ENCODE assay signal across 1 cellular context in genomic region chr16:3112058-3112880, GRCh38.
TF ChIP-seq lines count a peak whose summit lies in the region.

ZNF205 (plus strand) TSS chr16:3112586; CDS start chr16:3113431, 845 bp downstream.

TF ChIP-seq in K562, 482 proteins besides CTCF, POLR2A, EP300 and RAD21 (continued from another document and continues in another):
- TF ChIP-seq, protein P1, sequence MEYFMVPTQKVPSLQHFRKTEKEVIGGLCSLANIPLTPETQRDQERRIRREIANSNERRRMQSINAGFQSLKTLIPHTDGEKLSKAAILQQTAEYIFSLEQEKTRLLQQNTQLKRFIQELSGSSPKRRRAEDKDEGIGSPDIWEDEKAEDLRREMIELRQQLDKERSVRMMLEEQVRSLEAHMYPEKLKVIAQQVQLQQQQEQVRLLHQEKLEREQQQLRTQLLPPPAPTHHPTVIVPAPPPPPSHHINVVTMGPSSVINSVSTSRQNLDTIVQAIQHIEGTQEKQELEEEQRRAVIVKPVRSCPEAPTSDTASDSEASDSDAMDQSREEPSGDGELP (CRISPR knock-in tag; IDR thresholded peaks at IDR 0.05; ENCODE audit: borderline replicate concordance): peak; percentile 63; the same call in 1 of the 2 replicates
- TF ChIP-seq SOX6 (IDR thresholded peaks at IDR 0.05) (no peak), TBP (optimal IDR thresholded peaks at IDR 0.05; ENCODE audit: low read depth, low read length) (peak; percentile 68), MITF (IDR thresholded peaks at IDR 0.05) (no peak), MYNN (IDR thresholded peaks at IDR 0.05) (peak; percentile 72; the same call in 1 of the 2 replicates), MYNN (CRISPR knock-in tag; IDR thresholded peaks at IDR 0.05) (no peak), SRSF9 (IDR thresholded peaks at IDR 0.05; ENCODE audit: borderline replicate concordance, low read depth, low read length) (no peak), POLR2G (IDR thresholded peaks at IDR 0.05; ENCODE audit: low read depth, low read length) (peak; percentile 72), MNT (conservative IDR thresholded peaks at IDR 0.05) (peak; percentile 42 to 57; a peak in 3 of 4 replicates), ZNF766 (CRISPR knock-in tag; conservative IDR thresholded peaks at IDR 0.05) (peak; percentile 45; the same call in 1 of the 2 replicates), E2F8 (IDR thresholded peaks at IDR 0.05; ENCODE audit: low read depth, partially characterized antibody) (peak; percentile 71), TAF1 (IDR thresholded peaks at IDR 0.05; ENCODE audit: control insufficient read depth, extremely low read depth, insufficient read depth, low read length, severe bottlenecking) (peak; percentile 84), RREB1 (CRISPR knock-in tag; IDR thresholded peaks at IDR 0.05) (no peak), CHD1 (IDR thresholded peaks at IDR 0.05; ENCODE audit: low read length) (no peak), TAL1 (IDR thresholded peaks at IDR 0.05) (0 out of 2 replicates have a peak, but pooled peaks have one; percentile 8), TAF7 (tag; IDR thresholded peaks at IDR 0.05) (peak; percentile 84), ZNF324 (CRISPR knock-in tag; IDR thresholded peaks at IDR 0.05) (no peak), CBX1 (IDR thresholded peaks at IDR 0.05; ENCODE audit: low read depth) (peak; percentile 45; the same call in 1 of the 2 replicates), SMARCC2 (IDR thresholded peaks at IDR 0.05; ENCODE audit: low read depth) (no peak), RHOXF2B (CRISPR knock-in tag; conservative IDR thresholded peaks at IDR 0.05) (no peak), L3MBTL2 (IDR thresholded peaks at IDR 0.05) (0 out of 2 replicates have a peak, but pooled peaks have one; percentile 25), ZNF175 (CRISPR knock-in tag; IDR thresholded peaks at IDR 0.05; ENCODE audit: low read depth) (0 out of 2 replicates have a peak, but pooled peaks have one; percentile 42), HCFC1 (IDR thresholded peaks at IDR 0.05; ENCODE audit: low read depth, low read length) (peak; percentile 82), EP400 (IDR thresholded peaks at IDR 0.05) (peak; percentile 55), CBX3 (IDR thresholded peaks at IDR 0.05; ENCODE audit: borderline replicate concordance in 1 of 2, low read length in 2 of 2) (peak in 1 of 2 experiments; percentile 58; a peak in 1 of 3 replicates), MCM3 (IDR thresholded peaks at IDR 0.05) (no peak), XRCC5 (IDR thresholded peaks at IDR 0.05; ENCODE audit: low read depth, low read length) (peak; percentile 67; the same call in 1 of the 2 replicates), PHF20 (IDR thresholded peaks at IDR 0.05; ENCODE audit: partially characterized antibody) (peak; percentile 93), ZMIZ1 (IDR thresholded peaks at IDR 0.05; ENCODE audit: low read depth in 2 of 2, low read length in 2 of 2) (no peak), RCOR1 (IDR thresholded peaks at IDR 0.05; ENCODE audit: borderline replicate concordance in 1 of 2, low read depth in 2 of 2, low read length in 2 of 2) (peak in 1 of 2 experiments; percentile 82; a peak in 2 of 4 replicates), BDP1 (IDR thresholded peaks at IDR 0.05; ENCODE audit: insufficient read depth, insufficient read length) (no peak), TSC22D4 (tag; IDR thresholded peaks at IDR 0.05) (no peak), SUPT5H (IDR thresholded peaks at IDR 0.05) (peak; percentile 54), NCOA1 (IDR thresholded peaks at IDR 0.05; ENCODE audit: low read depth) (peak; percentile 96), RBBP5 (IDR thresholded peaks at IDR 0.05; ENCODE audit: borderline replicate concordance, insufficient read depth, low read length, poor library complexity, severe bottlenecking) (peak; percentile 55), E2F1 (CRISPR knock-in tag; IDR thresholded peaks at IDR 0.05) (no peak), HEY1 (CRISPR knock-in tag; IDR thresholded peaks at IDR 0.05; ENCODE audit: borderline replicate concordance) (no peak), ELF1 (tag; IDR thresholded peaks at IDR 0.05) (peak; percentile 54; the same call in 1 of the 2 replicates), GTF2B (IDR thresholded peaks at IDR 0.05; ENCODE audit: extremely low read depth, insufficient read length) (no peak), ESRRA (IDR thresholded peaks at IDR 0.05; ENCODE audit: borderline replicate concordance, low read depth) (peak; percentile 28; the same call in 1 of the 2 replicates)
- TF ChIP-seq, protein P2, sequence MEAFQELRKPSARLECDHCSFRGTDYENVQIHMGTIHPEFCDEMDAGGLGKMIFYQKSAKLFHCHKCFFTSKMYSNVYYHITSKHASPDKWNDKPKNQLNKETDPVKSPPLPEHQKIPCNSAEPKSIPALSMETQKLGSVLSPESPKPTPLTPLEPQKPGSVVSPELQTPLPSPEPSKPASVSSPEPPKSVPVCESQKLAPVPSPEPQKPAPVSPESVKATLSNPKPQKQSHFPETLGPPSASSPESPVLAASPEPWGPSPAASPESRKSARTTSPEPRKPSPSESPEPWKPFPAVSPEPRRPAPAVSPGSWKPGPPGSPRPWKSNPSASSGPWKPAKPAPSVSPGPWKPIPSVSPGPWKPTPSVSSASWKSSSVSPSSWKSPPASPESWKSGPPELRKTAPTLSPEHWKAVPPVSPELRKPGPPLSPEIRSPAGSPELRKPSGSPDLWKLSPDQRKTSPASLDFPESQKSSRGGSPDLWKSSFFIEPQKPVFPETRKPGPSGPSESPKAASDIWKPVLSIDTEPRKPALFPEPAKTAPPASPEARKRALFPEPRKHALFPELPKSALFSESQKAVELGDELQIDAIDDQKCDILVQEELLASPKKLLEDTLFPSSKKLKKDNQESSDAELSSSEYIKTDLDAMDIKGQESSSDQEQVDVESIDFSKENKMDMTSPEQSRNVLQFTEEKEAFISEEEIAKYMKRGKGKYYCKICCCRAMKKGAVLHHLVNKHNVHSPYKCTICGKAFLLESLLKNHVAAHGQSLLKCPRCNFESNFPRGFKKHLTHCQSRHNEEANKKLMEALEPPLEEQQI (IDR thresholded peaks at IDR 0.05): no peak
